ENCODE assay signal across 13 cellular contexts in genomic region chr15:41988896-41989572, GRCh38. TPM values are rescaled to one million over a fixed set of nuclear protein-coding genes. Genes with fewer than 3 reads are reported as not detected.
DNase-seq lines count a peak whose midpoint lies in the region; ATAC-seq and TF ChIP-seq lines count a peak whose summit lies in the region.
"Had no signal": no experiment of that assay in that cellular context is flagged by ENCODE, and none has a peak within 500 bp of the region (broad histone marks: within the 10 kb centered on the region; RNA-seq: fewer than 3 reads in every experiment).

No MANE protein-coding gene starts in this region.

- no peak overlapping the region for H2AK5ac ChIP-seq in IMR-90 (ENCODE audit: low read depth, low read length)

- no TSS peak for BruUV-seq in IMR-90 (replicated peaks; lab: Mats Ljungman, UMichigan)

- TF ChIP-seq EP300 in suprapubic skin (IDR thresholded peaks at IDR 0.05) = no peak

- no peaks in the 10 kb centered on the region for H3K9me3 Mint-ChIP-seq in endothelial cell (ENCODE audit: unreplicated experiment)
- H3K9me3 Mint-ChIP-seq: CD8-positive, alpha-beta T cell; IgD-negative memory B cell had no signal

- H4K91ac ChIP-seq in IMR-90 (ENCODE audit: insufficient read depth, low read depth, low read length) = no peak overlapping the region

- ATAC-seq in IMR-90 (ENCODE audit: low read depth) = 0 out of 2 replicates have a peak, but pooled peaks have one; percentile 8

- intact Hi-C loops in IMR-90 (cut with micrococcal nuclease) (loop anchor here (1.0 kb wide), 3 partner anchors 70 to 148 kb away; no protein-coding TSS in a partner anchor), posterior vena cava (cut with DNase I) (no loop called here)

- no peaks in the 10 kb centered on the region for H3K36me3 ChIP-seq in IMR-90 (ENCODE audit: control insufficient read depth, insufficient read depth, low read length)
- peaks cover 6% of the 10 kb centered on the region for H3K36me3 ChIP-seq in suprapubic skin
- H3K36me3 ChIP-seq: BE2C had no signal

- no peaks in the 10 kb centered on the region for H3K79me1 ChIP-seq in IMR-90 (ENCODE audit: low read depth in 1 of 2, low read length in 2 of 2)

- POLR2A ChIA-PET in GM10248 (lab: Yijun Ruan, JAX) (no interaction called here), IMR-90 (lab: Charles Lee; ENCODE audit: unreplicated experiment) (no interaction called here)

- dilution Hi-C loops in IMR-90 (cut with HindIII; ENCODE audit: low sequenced_read_pairs, unreplicated experiment) = no loop called here

- H3K27me3 ChIP-seq in IMR-90 (ENCODE audit: control insufficient read depth, insufficient read depth, low read length) (peaks cover 37% of the 10 kb centered on the region; the same call in 1 of the 2 replicates), suprapubic skin (no peaks in the 10 kb centered on the region)
- H3K27me3 ChIP-seq: BE2C had no signal

- H3K4me2 ChIP-seq in IMR-90 (ENCODE audit: low read depth, low read length) = no peak overlapping the region

- TF ChIP-seq CTCF in GM10248 (IDR thresholded peaks at IDR 0.05; ENCODE audit: control extremely low read depth, extremely low read depth, low read depth, missing control alignments) (peak; percentile 13), IMR-90 (conservative IDR thresholded peaks at IDR 0.05; ENCODE audit: low read depth, low read length) (no peak), endothelial cell (IDR thresholded peaks at IDR 0.05; ENCODE audit: unreplicated experiment) (no peak), suprapubic skin (IDR thresholded peaks at IDR 0.05) (no peak)

- no peak overlapping the region for H3K9ac ChIP-seq in IMR-90 (ENCODE audit: low read depth, low read length)

- no peak overlapping the region for H2BK15ac ChIP-seq in IMR-90 (ENCODE audit: low read depth, low read length)

- peaks cover 10% of the 10 kb centered on the region for H3K27me3 Mint-ChIP-seq in endothelial cell (ENCODE audit: unreplicated experiment)
- H3K27me3 Mint-ChIP-seq: IgD-negative memory B cell had no signal

- H3K56ac ChIP-seq in IMR-90 (ENCODE audit: extremely low read depth, insufficient read depth, low read length) = no peak overlapping the region

- no peak overlapping the region for H3K4me3 ChIP-seq in IMR-90 (ENCODE audit: insufficient read depth, low read depth, low read length)
- no peak overlapping the region for H3K4me3 ChIP-seq in suprapubic skin

- H3K9me3 ChIP-seq in IMR-90 (ENCODE audit: control insufficient read depth, insufficient read depth, low read length) (no peaks in the 10 kb centered on the region), suprapubic skin (no peaks in the 10 kb centered on the region)
- H3K9me3 ChIP-seq: BE2C had no signal

- in situ Hi-C loops in IMR-90 (cut with MboI; ENCODE audit: low sequenced_read_pairs) = no loop called here

- H3K27ac Mint-ChIP-seq in endothelial cell (ENCODE audit: unreplicated experiment) = no peak overlapping the region
- H3K27ac Mint-ChIP-seq: CD8-positive, alpha-beta T cell; IgD-negative memory B cell had no signal

- no peaks in the 10 kb centered on the region for H3K9me1 ChIP-seq in IMR-90 (ENCODE audit: insufficient read depth, low read length)

- H4K8ac ChIP-seq in IMR-90 (ENCODE audit: low read depth in 2 of 2, low read length in 2 of 2) = no peak overlapping the region

- TF ChIP-seq POLR2A in IMR-90 (IDR thresholded peaks at IDR 0.05; ENCODE audit: low read depth, low read length) (no peak), suprapubic skin (IDR thresholded peaks at IDR 0.05) (no peak)

- TF ChIP-seq RAD21 in IMR-90 (IDR thresholded peaks at IDR 0.05; ENCODE audit: low read length) = no peak

- no peaks in the 10 kb centered on the region for H3K4me1 Mint-ChIP-seq in endothelial cell (ENCODE audit: unreplicated experiment)

- H2BK20ac ChIP-seq in IMR-90 (ENCODE audit: low read depth, low read length) = no peak overlapping the region

- CTCF ChIA-PET in GM10248 (lab: Yijun Ruan, JAX) (interaction anchor here (0.7 to 9.8 kb wide), 32 partner anchors 9 to 431 kb away, joined by 3 to 133 read pairs (median 5); partner anchors contain the start of genes EHD4, MAPKBP1 and PLA2G4E), IMR-90 (lab: Yijun Ruan, JAX) (interaction anchor here (0.9 to 1.2 kb wide), 3 partner anchors 8 to 63 kb away, joined by 3 to 4 read pairs (median 3); no protein-coding TSS in a partner anchor)

- H3K4me3 Mint-ChIP-seq in endothelial cell (ENCODE audit: unreplicated experiment) = peak overlapping the region; percentile 31
- H3K4me3 Mint-ChIP-seq: CD8-positive, alpha-beta T cell; IgD-negative memory B cell had no signal

- no peak for DNase-seq in GM10248 (ENCODE audit: extremely low spot score)
- no peak for DNase-seq in IMR-90
- DNase-seq in endothelial cell (ENCODE audit: low spot score) = no peak
- DNase-seq in posterior vena cava (ENCODE audit: low spot score) = peak; percentile 41
- DNase-seq in NCI-H2196 (lab: John Stamatoyannopoulos, UW; ENCODE audit: unreplicated experiment) = no peak
- DNase-seq in suprapubic skin (ENCODE audit: low spot score in 2 of 2) = no peak
- DNase-seq in SW 1271 (lab: John Stamatoyannopoulos, UW) = no peak
- DNase-seq: DMS 273 treated with DMSO at 0.1 percent for 48 hours had no signal

- no peak overlapping the region for H3K14ac ChIP-seq in IMR-90 (replicated peaks; ENCODE audit: low read depth, low read length)

- H2BK120ac ChIP-seq in IMR-90 (ENCODE audit: low read depth, low read length) = no peak overlapping the region

- H3K27ac ChIP-seq in IMR-90 (ENCODE audit: insufficient read depth, low read length) = no peak overlapping the region
- H3K27ac ChIP-seq in suprapubic skin = no peak overlapping the region

- peak overlapping the region; percentile 53 for H2AK9ac ChIP-seq in IMR-90 (replicated peaks; ENCODE audit: low read depth, low read length, poor library complexity)

- H3K4me1 ChIP-seq in IMR-90 (ENCODE audit: control insufficient read depth, insufficient read depth, low read length) (no peaks in the 10 kb centered on the region), suprapubic skin (no peaks in the 10 kb centered on the region)
- H3K4me1 ChIP-seq: BE2C had no signal

- no peak overlapping the region for H3K4ac ChIP-seq in IMR-90 (ENCODE audit: low read depth, low read length)

- 43% methylated on average over 8 of the region's 21 CpGs; no CpG with 5 or more reads in 1 of the 2 experiments for WGBS in IMR-90 (ENCODE audit: extremely low coverage in 2 of 2, insufficient read length in 1 of 2), 2 experiments
- WGBS in suprapubic skin = 84% methylated on average over 11 of the region's 21 CpGs

- H3K23ac ChIP-seq in IMR-90 (ENCODE audit: low read depth, low read length) = no peak overlapping the region

- no peak overlapping the region for H4K5ac ChIP-seq in IMR-90 (ENCODE audit: low read depth, low read length)

- H2BK5ac ChIP-seq in IMR-90 (ENCODE audit: low read depth, low read length, poor library complexity, severe bottlenecking) = no peak overlapping the region

- H3K18ac ChIP-seq in IMR-90 (ENCODE audit: low read depth, low read length) = no peak overlapping the region

- peak overlapping the region; percentile 67 for H2AFZ ChIP-seq in IMR-90 (replicated peaks; ENCODE audit: low read length, poor library complexity)

- H4K20me1 ChIP-seq in IMR-90 (ENCODE audit: insufficient read depth, low read length) = no peaks in the 10 kb centered on the region

- no peaks in the 10 kb centered on the region for H3K36me3 Mint-ChIP-seq in endothelial cell (ENCODE audit: low read depth, unreplicated experiment)
- H3K36me3 Mint-ChIP-seq: CD8-positive, alpha-beta T cell; IgD-negative memory B cell had no signal

TF ChIP-seq in IMR-90, 13 proteins besides CTCF, POLR2A, EP300 and RAD21:
- TF ChIP-seq RCOR1 (IDR thresholded peaks at IDR 0.05; ENCODE audit: insufficient replicate concordance, low read length) (no peak), MAZ (IDR thresholded peaks at IDR 0.05; ENCODE audit: borderline replicate concordance, low read depth, low read length) (no peak), RFX5 (IDR thresholded peaks at IDR 0.05; ENCODE audit: low read depth, low read length) (no peak), SMC3 (IDR thresholded peaks at IDR 0.05; ENCODE audit: low read depth, low read length) (no peak), CEBPB (IDR thresholded peaks at IDR 0.05; ENCODE audit: low read depth, low read length) (no peak), ELK1 (IDR thresholded peaks at IDR 0.05; ENCODE audit: borderline replicate concordance, low read depth, low read length) (no peak)

RNA-seq across cellular contexts. Expression of gene EHD4, which starts 16.7 kb away (rescaled TPM):
- total RNA-seq in IMR-90 (2012; rRNA removed) (26.4 and 29.0 TPM in 2 replicates), endothelial cell (ENCODE audit: unreplicated experiment) (64.9 TPM), posterior vena cava (10 to 100 TPM; 21.3 to 22.5 TPM), suprapubic skin (10 to 100 TPM; 16.0 to 31.4 (median 20.9) TPM)
- 21.0 and 21.1 TPM in 2 replicates for polyA plus RNA-seq in IMR-90 (2012; rRNA removed)
- 13.2 and 20.3 TPM in 2 replicates for polyA plus RNA-seq in IMR-90 (2012; cell fraction: cytosol; rRNA removed)
- 10.2 and 11.2 TPM in 2 replicates for polyA plus RNA-seq in IMR-90 (2012; cell fraction: nucleus; rRNA removed; ENCODE audit: low replicate concordance)

RNA-seq across cellular contexts. Expression of gene PLA2G4E, which starts 31.8 kb away (rescaled TPM):
- not detected in 2 replicates for total RNA-seq in IMR-90 (2012; rRNA removed)
- not detected in 2 replicates for polyA plus RNA-seq in IMR-90 (2012; rRNA removed)
- polyA plus RNA-seq in IMR-90 (2012; cell fraction: cytosol; rRNA removed) = not detected in 2 replicates
- polyA plus RNA-seq in IMR-90 (2012; cell fraction: nucleus; rRNA removed; ENCODE audit: low replicate concordance) = not detected in 2 replicates
- total RNA-seq in endothelial cell (ENCODE audit: unreplicated experiment) = not detected
- total RNA-seq in posterior vena cava = not detected
- total RNA-seq in suprapubic skin = 100 to 1,000 TPM in 1 of 4 donors, 10 to 100 TPM in 3; 47.9 to 129 (median 60.9) TPM
- total RNA-seq: CD8-positive, alpha-beta T cell; Right ventricle myocardium superior had no signal
- polyA plus RNA-seq: AG04450, IgD-negative memory B cell had no signal

Comparison
In these comparisons a context has a peak if more than half of its experiments do, and no peak if none do; other contexts are left out.
1. RNA of gene PLA2G4E, which starts 31.8 kb away (total RNA-seq): 47.9 to 129 TPM in suprapubic skin; not detected in IMR-90, not detected in endothelial cell (single experiment) and not detected in posterior vena cava; every median in the first group is over 10 times any median in the second.